In genomic region chr11:103845331-103845730, GRCh38 we compare ENCODE assay signal across 26 cellular contexts.
"Had no signal": no experiment of that assay in that cellular context is flagged by ENCODE, and none has a peak within 500 bp of the region (broad histone marks: within the 10 kb centered on the region; RNA-seq: fewer than 3 reads in every experiment).

No MANE protein-coding gene starts in this region.

- H3K27me3 ChIP-seq: ascending aorta, colonic mucosa, esophagus squamous epithelium, right atrium auricular region, stomach, thyroid gland, upper lobe of right lung had no signal

- H3K4me3 ChIP-seq: ascending aorta, colonic mucosa, esophagus squamous epithelium, left ventricle myocardium inferior, lung, mucosa of descending colon, right atrium auricular region, stomach, thyroid gland, upper lobe of right lung had no signal

- H3K27me3 Mint-ChIP-seq: central memory CD8-positive, alpha-beta T cell had no signal

- H3K9me3 ChIP-seq: ascending aorta, colonic mucosa, esophagus squamous epithelium, left ventricle myocardium inferior, mucosa of descending colon, right atrium auricular region, stomach, thyroid gland, upper lobe of right lung had no signal

- H3K27ac ChIP-seq: ascending aorta, colonic mucosa, epithelial cell of prostate, esophagus squamous epithelium, left ventricle myocardium inferior, right atrium auricular region, stomach, thyroid gland, upper lobe of right lung had no signal

- H3K36me3 Mint-ChIP-seq: activated naive CD4-positive, alpha-beta T cell treated with anti-CD3 and anti-CD28 coated beads, Interleukin-2, amount 50 U/mL, for 72 hours; natural killer cell treated with Interleukin-12 subunit alpha and Interleukin-12 subunit beta and Interleukin-15 and Interleukin-18, amount 100 ng/mL, for 72 hours; stimulated activated naive B cell treated with anti-CD40 and anti-IgM and Interleukin-4, amounts not matched to agents 10 μg/mL and 1 μg/mL and 100 μg/mL, for 72 hours had no signal

- H3K9me3 Mint-ChIP-seq: central memory CD8-positive, alpha-beta T cell; natural killer cell treated with Interleukin-12 subunit alpha and Interleukin-12 subunit beta and Interleukin-15 and Interleukin-18, amount 100 ng/mL, for 72 hours; stimulated activated naive B cell treated with anti-CD40 and anti-IgM and Interleukin-4, amounts not matched to agents 10 μg/mL and 1 μg/mL and 100 μg/mL, for 72 hours; T-helper 2 cell treated with Interferon-gamma antibody and Interleukin-4, amounts not matched to agents 5 μg/mL and 100 μg/mL, for 36 hours had no signal

- DNase-seq: activated CD4-positive, alpha-beta T cell treated with anti-CD3 and anti-CD28 coated beads for 4 hours; activated CD4-positive, alpha-beta T cell treated with anti-CD3 and anti-CD28 coated beads, Interleukin-2, amount 50 U/mL, for 4 hours; activated CD4-positive, CD25-positive, alpha-beta regulatory T cell; activated naive CD4-positive, alpha-beta T cell; activated T-cell treated with anti-CD3 and anti-CD28 coated beads for 4 hours; activated T-cell treated with anti-CD3 and anti-CD28 coated beads, Interleukin-2, amount 50 U/mL, for 72 hours; colonic mucosa; effector CD8-positive, alpha-beta T cell; esophagus squamous epithelium; left ventricle myocardium inferior; mesendoderm; stimulated activated CD4-positive, alpha-beta T cell treated with anti-CD3 and anti-CD28 coated beads, Interleukin-15, amount 100 ng/mL, for 24 hours; stimulated activated CD4-positive, alpha-beta T cell treated with anti-CD3 and anti-CD28 coated beads, Interleukin-2, amount 100 ng/mL, for 24 hours; stimulated activated naive B cell treated with anti-CD40 and anti-IgM and Interleukin-4, amounts not matched to agents 10 μg/mL and 1 μg/mL and 100 μg/mL, for 72 hours; stomach; thyroid gland; upper lobe of right lung had no signal

- H3K27ac Mint-ChIP-seq: activated naive CD4-positive, alpha-beta T cell treated with anti-CD3 and anti-CD28 coated beads, Interleukin-2, amount 50 U/mL, for 72 hours; activated T-cell treated with anti-CD3 and anti-CD28 coated beads, Interleukin-2, amount 50 U/mL, for 72 hours; natural killer cell treated with Interleukin-12 subunit alpha and Interleukin-12 subunit beta and Interleukin-15 and Interleukin-18, amount 100 ng/mL, for 72 hours; stimulated activated naive B cell treated with anti-CD40 and anti-IgM and Interleukin-4, amounts not matched to agents 10 μg/mL and 1 μg/mL and 100 μg/mL, for 72 hours; T-helper 2 cell treated with Interferon-gamma antibody and Interleukin-4, amounts not matched to agents 5 μg/mL and 100 μg/mL, for 36 hours had no signal

- H3K4me3 Mint-ChIP-seq: activated T-cell treated with anti-CD3 and anti-CD28 coated beads, Interleukin-2, amount 50 U/mL, for 72 hours; central memory CD8-positive, alpha-beta T cell; natural killer cell treated with Interleukin-12 subunit alpha and Interleukin-12 subunit beta and Interleukin-15 and Interleukin-18, amount 100 ng/mL, for 72 hours; stimulated activated naive B cell treated with anti-CD40 and anti-IgM and Interleukin-4, amounts not matched to agents 10 μg/mL and 1 μg/mL and 100 μg/mL, for 72 hours; T-helper 2 cell treated with Interferon-gamma antibody and Interleukin-4, amounts not matched to agents 5 μg/mL and 100 μg/mL, for 36 hours had no signal

- H3K4me1 Mint-ChIP-seq: central memory CD8-positive, alpha-beta T cell had no signal

- H3K4me1 ChIP-seq: colonic mucosa, right atrium auricular region, thyroid gland, upper lobe of right lung had no signal

- H3K36me3 ChIP-seq: ascending aorta, colonic mucosa, esophagus squamous epithelium, left ventricle myocardium inferior, right atrium auricular region, stomach, thyroid gland, upper lobe of right lung had no signal

- ATAC-seq: activated naive CD4-positive, alpha-beta T cell treated with anti-CD3 and anti-CD28 coated beads, Interleukin-2, amount 50 U/mL, for 72 hours; activated T-cell treated with anti-CD3 and anti-CD28 coated beads, Interleukin-2, amount 50 U/mL, for 72 hours; natural killer cell treated with Interleukin-12 subunit alpha and Interleukin-12 subunit beta and Interleukin-15 and Interleukin-18, amount 100 ng/mL, for 72 hours; stimulated activated naive B cell treated with anti-CD40 and anti-IgM and Interleukin-4, amounts not matched to agents 10 μg/mL and 1 μg/mL and 100 μg/mL, for 72 hours; upper lobe of right lung had no signal
